12 cellular contexts compared by ENCODE assay signal in the genomic region with DNA sequence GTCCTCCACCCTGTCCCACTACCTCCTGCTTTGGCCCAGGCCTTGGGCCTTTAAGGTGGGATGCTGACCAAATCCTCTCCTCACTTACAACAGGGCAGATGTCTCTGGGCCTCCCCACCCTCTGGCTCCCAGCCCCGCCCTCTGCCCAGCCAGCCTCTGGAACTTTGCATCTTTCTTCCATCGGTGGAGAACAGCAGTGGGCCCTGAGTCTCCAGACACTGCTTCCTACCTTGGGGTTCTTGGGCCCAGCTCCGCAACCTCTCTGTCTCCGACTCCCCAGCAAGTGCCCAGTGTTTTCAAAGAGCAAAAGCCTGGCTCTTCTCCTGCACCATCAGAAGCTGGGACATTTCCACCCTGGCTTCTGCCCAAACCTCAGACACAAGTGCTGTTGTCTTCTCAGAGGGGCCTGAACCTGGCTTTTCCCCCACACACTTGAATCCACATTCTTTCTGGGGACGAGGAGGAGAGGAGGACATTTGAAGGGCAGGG. TPM values are rescaled to one million over a fixed set of nuclear protein-coding genes. Genes with fewer than 3 reads are reported as not detected.
A peak's percentile ranks its signal among the peaks of the same experiment; 100 is the strongest.
DNase-seq lines count a peak whose midpoint lies in the region; FAIRE-seq and TF ChIP-seq lines count a peak whose summit lies in the region.
"Had no signal": no experiment of that assay in that cellular context is flagged by ENCODE, and none has a peak within 500 bp of the region (broad histone marks: within the 10 kb centered on the region; RNA-seq: fewer than 3 reads in every experiment).

No MANE protein-coding gene starts in this region.

- no peaks in the 10 kb centered on the region for H4K20me1 ChIP-seq in PC-9 (ENCODE audit: insufficient read depth)

- no TSS peak for BruUV-seq in PC-9 (replicated peaks; lab: Mats Ljungman, UMichigan)

- H3K9me3 ChIP-seq in kidney (ENCODE audit: control insufficient read depth in 1 of 2, low read length in 2 of 2) (no peaks in the 10 kb centered on the region), sigmoid colon (no peaks in the 10 kb centered on the region), PC-9 (ENCODE audit: insufficient read depth, low read depth) (no peaks in the 10 kb centered on the region)

- H3K4me1 ChIP-seq in kidney (ENCODE audit: control insufficient read depth in 1 of 2, insufficient read depth in 1 of 2, low read depth in 1 of 2, low read length in 2 of 2) = peaks cover 12 to 18% of the 10 kb centered on the region in 2 donors
- peaks cover 0 to 29% (median 26%) of the 10 kb centered on the region in 4 donors for H3K4me1 ChIP-seq in sigmoid colon
- no peaks in the 10 kb centered on the region for H3K4me1 ChIP-seq in PC-9 (replicated peaks; ENCODE audit: insufficient read depth)

- TF ChIP-seq CTCF in chondrocyte (IDR thresholded peaks at IDR 0.05) = no peak
- no peak for TF ChIP-seq CTCF in kidney (IDR thresholded peaks at IDR 0.05; ENCODE audit: borderline replicate concordance, extremely low read depth, insufficient read depth)
- no peak for TF ChIP-seq CTCF in sigmoid colon (IDR thresholded peaks at IDR 0.05)
- no peak for TF ChIP-seq CTCF in PC-9 (conservative IDR thresholded peaks at IDR 0.05)

- no peak overlapping the region for H3K4me3 ChIP-seq in kidney (ENCODE audit: low read length in 2 of 2)
- no peak overlapping the region for H3K4me3 ChIP-seq in sigmoid colon
- H3K4me3 ChIP-seq in PC-9 = no peak overlapping the region

- CTCF ChIA-PET in PC-9 (lab: Charles Lee) = no interaction called here

- no peak for TF ChIP-seq POLR2A in sigmoid colon (IDR thresholded peaks at IDR 0.05)

- peak overlapping the region in 1 of 2 donors; percentile 14 for H3K9ac ChIP-seq in kidney (ENCODE audit: low read length in 2 of 2)

- peaks cover 21% of the 10 kb centered on the region for H3K4me1 Mint-ChIP-seq in chondrocyte (ENCODE audit: low read depth)
- H3K4me1 Mint-ChIP-seq: CD8-positive, alpha-beta memory T cell had no signal

- no peak overlapping the region for H3K4me2 ChIP-seq in PC-9

- POLR2A ChIA-PET in PC-9 (lab: Charles Lee; ENCODE audit: unreplicated experiment) = no interaction called here

- H3F3A ChIP-seq in PC-9 (ENCODE audit: insufficient read depth, low read depth) = no peaks in the 10 kb centered on the region

- H3K27ac ChIP-seq in kidney (ENCODE audit: low read depth in 2 of 2, low read length in 2 of 2) (peak overlapping the region; percentile 75 to 84), sigmoid colon (peak overlapping the region; percentile 82 to 85 (median 83)), PC-9 (no peak overlapping the region)

- H3K27me3 ChIP-seq in sigmoid colon = no peaks in the 10 kb centered on the region
- H3K27me3 ChIP-seq in PC-9 (ENCODE audit: insufficient read depth, low read depth) = no peaks in the 10 kb centered on the region

- 83% methylated on average over 5 of the region's 5 CpGs for WGBS in sigmoid colon, 2 donors

- TF ChIP-seq EP300 in sigmoid colon (IDR thresholded peaks at IDR 0.05) = no peak

- DNase-seq in GM03348 (ENCODE audit: low spot score) = peak; percentile 51
- no peak for DNase-seq in chondrocyte (ENCODE audit: low spot score)
- DNase-seq in kidney = no peak
- peak; percentile 81 for DNase-seq in sigmoid colon
- DNase-seq in PC-9 = no peak
- no peak for DNase-seq in NCI-H128 (lab: John Stamatoyannopoulos, UW; ENCODE audit: unreplicated experiment)
- no peak for DNase-seq in stimulated activated CD4-positive, alpha-beta T cell treated with anti-CD3 and anti-CD28 coated beads, Interleukin-4, amount 100 ng/mL, for 1 hour
- DNase-seq in GM19238 (ENCODE audit: insufficient read length, low spot score) = no peak
- DNase-seq: activated naive CD8-positive, alpha-beta T cell treated with anti-CD3 and anti-CD28 coated beads, Interleukin-2, amount 10 ng/mL, durations not matched to agents 7 days and 5 days; CD8-positive, alpha-beta memory T cell; KG1; NCI-H82 had no signal

- H3K36me3 Mint-ChIP-seq in chondrocyte (ENCODE audit: low read depth) = peaks cover 21% of the 10 kb centered on the region
- H3K36me3 Mint-ChIP-seq: activated naive CD8-positive, alpha-beta T cell treated with anti-CD3 and anti-CD28 coated beads, Interleukin-2, amount 10 ng/mL, durations not matched to agents 7 days and 5 days had no signal

- H3K27ac Mint-ChIP-seq in chondrocyte (ENCODE audit: unreplicated experiment) = peak overlapping the region; percentile 76
- H3K27ac Mint-ChIP-seq: activated naive CD8-positive, alpha-beta T cell treated with anti-CD3 and anti-CD28 coated beads, Interleukin-2, amount 10 ng/mL, durations not matched to agents 7 days and 5 days; CD8-positive, alpha-beta memory T cell had no signal

- H3K9me2 ChIP-seq in PC-9 (ENCODE audit: insufficient read depth) = no peaks in the 10 kb centered on the region

- no peaks in the 10 kb centered on the region for H3K27me3 Mint-ChIP-seq in chondrocyte (ENCODE audit: low read depth)

- H3K36me3 ChIP-seq in kidney (ENCODE audit: control insufficient read depth in 1 of 2, insufficient read depth in 2 of 2, low read length in 2 of 2) (no peaks in the 10 kb centered on the region), sigmoid colon (peaks cover 0 to 8% (median 0%) of the 10 kb centered on the region in 4 donors), PC-9 (ENCODE audit: low read depth) (no peaks in the 10 kb centered on the region)

- intact Hi-C loops in kidney (cut with DNase I) (no loop called here), sigmoid colon (cut with DNase I) (loop anchor here (5.0 kb wide), 1 partner anchor 49 kb away; no protein-coding TSS in a partner anchor), PC-9 (cut with micrococcal nuclease; ENCODE audit: unreplicated experiment) (no loop called here)

- no peak overlapping the region for H3K4me3 Mint-ChIP-seq in chondrocyte (ENCODE audit: unreplicated experiment)
- H3K4me3 Mint-ChIP-seq: activated naive CD8-positive, alpha-beta T cell treated with anti-CD3 and anti-CD28 coated beads, Interleukin-2, amount 10 ng/mL, durations not matched to agents 7 days and 5 days; CD8-positive, alpha-beta memory T cell had no signal

- H3K9me3 Mint-ChIP-seq in chondrocyte (ENCODE audit: low read depth) = no peaks in the 10 kb centered on the region
- H3K9me3 Mint-ChIP-seq: activated naive CD8-positive, alpha-beta T cell treated with anti-CD3 and anti-CD28 coated beads, Interleukin-2, amount 10 ng/mL, durations not matched to agents 7 days and 5 days; CD8-positive, alpha-beta memory T cell had no signal

- H3K79me2 ChIP-seq in PC-9 (ENCODE audit: low read depth) = no peaks in the 10 kb centered on the region

- FAIRE-seq in kidney (lab: Jason Lieb, UNC) = no peak

- H2AFZ ChIP-seq in PC-9 = no peak overlapping the region

RNA-seq across cellular contexts. Expression of a gene that starts 33.1 kb away (rescaled TPM):
- total RNA-seq in chondrocyte (64.6 to 75.8 TPM (median 68.4 TPM) in 3 replicates), kidney (106 TPM), sigmoid colon (10 to 100 TPM; 24.4 to 36.8 (median 30.0) TPM), PC-9 (2021) (2.4 TPM in 2 replicates)
- polyA plus RNA-seq in kidney (ENCODE audit: insufficient read depth, low read depth, low replicate concordance) (30.9 TPM), sigmoid colon (10 to 100 TPM in 1 of 3 donors, 1 to 10 TPM in 2; 3.5 to 14.8 (median 7.2) TPM)

RNA-seq across cellular contexts. Expression of a gene that starts 51.8 kb away (rescaled TPM):
- total RNA-seq in chondrocyte (not detected in 3 replicates), kidney (3.5 TPM), sigmoid colon (not detected), PC-9 (2021) (1.3 TPM in 1 of 2 replicates, not detected in the other)
- polyA plus RNA-seq in kidney (ENCODE audit: insufficient read depth, low read depth, low replicate concordance) (0.73 TPM), sigmoid colon (under 1 TPM in 1 of 3 donors, not detected in 2; 0.23 TPM)
- total RNA-seq: CD8-positive, alpha-beta memory T cell had no signal

RNA-seq across cellular contexts. Expression of a gene that starts 53.0 kb away (rescaled TPM):
- total RNA-seq in chondrocyte (0.39 to 0.70 TPM (median 0.54 TPM) in 3 replicates), kidney (5.3 TPM), sigmoid colon (10 to 100 TPM; 15.1 to 19.4 (median 17.2) TPM), PC-9 (2021) (6.4 and 8.0 TPM in 2 replicates)
- polyA plus RNA-seq in kidney (ENCODE audit: insufficient read depth, low read depth, low replicate concordance) (1.5 TPM), sigmoid colon (under 1 TPM; 0.23 to 0.63 (median 0.60) TPM)
- polyA plus RNA-seq: CD8-positive, alpha-beta memory T cell had no signal

Comparison
In these comparisons a context has a peak if more than half of its experiments do, and no peak if none do; other contexts are left out.
1. DNase-seq: peak in GM03348 (single experiment) and sigmoid colon (single experiment); none in chondrocyte (single experiment), kidney (single experiment), PC-9 (0 of 2), NCI-H128 (single experiment), stimulated activated CD4-positive, alpha-beta T cell treated with anti-CD3 and anti-CD28 coated beads, Interleukin-4, amount 100 ng/mL, for 1 hour (single experiment) and GM19238 (single experiment).